Comparison of ENCODE assay signal across 17 cellular contexts in genomic region chr3:121167374-121168139, GRCh38.
"Had no signal": no experiment of that assay in that cellular context is flagged by ENCODE, and none has a peak within 500 bp of the region (broad histone marks: within the 10 kb centered on the region; RNA-seq: fewer than 3 reads in every experiment).

No MANE protein-coding gene starts in this region.

- H3K9ac ChIP-seq: parathyroid adenoma had no signal

- DNase-seq: cortex of kidney; effector memory CD8-positive, alpha-beta T cell; mesenchymal stem cell; mucosa of descending colon; naive B cell; sigmoid colon; stimulated activated CD4-positive, alpha-beta T cell treated with anti-CD3 and anti-CD28 coated beads, Interleukin-2, amount 100 ng/mL, for 48 hours; stimulated activated naive B cell treated with anti-CD40 and anti-IgM and Interleukin-4, amounts not matched to agents 10 μg/mL and 1 μg/mL and 100 μg/mL, for 72 hours; upper lobe of left lung; uterus had no signal

- H3K9me3 ChIP-seq: prostate gland, thoracic aorta had no signal

- H3K4me3 ChIP-seq: mucosa of descending colon, prostate gland, sigmoid colon, thoracic aorta, tibial nerve, upper lobe of left lung, uterus had no signal

- FAIRE-seq: endometrium, frontal cortex, keratinocyte had no signal

- H3K36me3 ChIP-seq: prostate gland, sigmoid colon, thoracic aorta, tibial nerve, upper lobe of left lung, uterus had no signal

- H3K4me1 ChIP-seq: parathyroid adenoma, prostate gland, sigmoid colon, tibial nerve, upper lobe of left lung, uterus had no signal

- H3K27ac ChIP-seq: parathyroid adenoma, prostate gland, sigmoid colon, thoracic aorta, tibial nerve, upper lobe of left lung, uterus had no signal
